Comparison of ENCODE assay signal across 8 cellular contexts in genomic region chr4:102449751-102450352, GRCh38. TPM values are rescaled to one million over a fixed set of nuclear protein-coding genes. Genes with fewer than 3 reads are reported as not detected.
DNase-seq lines count a peak whose midpoint lies in the region; ATAC-seq and TF ChIP-seq lines count a peak whose summit lies in the region.

No MANE protein-coding gene starts in this region.

- H3K4me1 ChIP-seq in NT2/D1 (ENCODE audit: insufficient read depth, insufficient read length) (no peaks in the 10 kb centered on the region), psoas muscle (no peaks in the 10 kb centered on the region)

- no peaks in the 10 kb centered on the region for H3K36me3 ChIP-seq in NT2/D1 (ENCODE audit: insufficient read depth, insufficient read length, low read length)
- H3K36me3 ChIP-seq in psoas muscle (ENCODE audit: insufficient read depth in 1 of 2, low read depth in 1 of 2): no peaks in the 10 kb centered on the region
- no peaks in the 10 kb centered on the region for H3K36me3 ChIP-seq in MG63

- H3K9ac ChIP-seq in NT2/D1 (ENCODE audit: insufficient read length, low read depth): no peak overlapping the region

- intact Hi-C loops in psoas muscle (cut with DNase I): loop anchor here (5.0 to 10.0 kb wide), 7 partner anchors 42 to 652 kb away; partner anchors contain the start of gene BDH2 (in 1 of the 2)

- H3K27me3 ChIP-seq in NT2/D1 (ENCODE audit: insufficient read depth, insufficient read length) (no peaks in the 10 kb centered on the region), psoas muscle (ENCODE audit: insufficient read depth in 3 of 3, low read length in 2 of 3) (no peaks in the 10 kb centered on the region), MG63 (no peaks in the 10 kb centered on the region)

- H3K27ac ChIP-seq in psoas muscle: no peak overlapping the region

- DNase-seq in COLO829 (ENCODE audit: low spot score): peak; percentile 62
- peak; percentile 35 for DNase-seq in HS-27A (ENCODE audit: low read depth)
- DNase-seq in NT2/D1 (ENCODE audit: low read depth, low spot score): peak; percentile 32
- DNase-seq in activated T-helper 9 cell treated with anti-CD3 and anti-CD28 coated beads, Interleukin-2, amount 50 U/mL, for 16 hours (ENCODE audit: low read depth): peak; percentile 13
- DNase-seq in foreskin melanocyte: peak; percentile 57
- DNase-seq in psoas muscle: no peak
- DNase-seq in MG63: no peak

- peak; percentile 59 for ATAC-seq in GM19372 (IDR thresholded peaks at IDR 0.05; ENCODE audit: low read depth, unreplicated experiment)
- ATAC-seq in psoas muscle: peak; percentile 64 to 86 (median 70)

- 48 to 70% (median 64%) methylated on average over 4 of the region's 4 CpGs for WGBS in psoas muscle, 3 donors

- peak; percentile 66 for TF ChIP-seq CTCF in psoas muscle (IDR thresholded peaks at IDR 0.05)

- H3K4me3 ChIP-seq in NT2/D1 (ENCODE audit: insufficient read length, low read depth) (no peak overlapping the region), psoas muscle (no peak overlapping the region), MG63 (no peak overlapping the region)

- H3K9me3 ChIP-seq in NT2/D1 (ENCODE audit: insufficient read depth, low read length) (no peaks in the 10 kb centered on the region), psoas muscle (no peaks in the 10 kb centered on the region), MG63 (no peaks in the 10 kb centered on the region)

RNA-seq across cellular contexts. Expression of gene NFKB1, which starts 51.3 kb away (rescaled TPM):
- total RNA-seq in psoas muscle: 10 to 100 TPM; 19.8 to 47.5 (median 22.5) TPM
- 10 to 100 TPM; 11.7 to 22.0 (median 16.3) TPM for polyA plus RNA-seq in psoas muscle
- 24.7 and 25.7 TPM in 2 replicates for total RNA-seq in MG63 (2014; rRNA removed; shearing (Covaris generic); ENCODE audit: low replicate concordance)

Comparison
In these comparisons a context has a peak if more than half of its experiments do, and no peak if none do; other contexts are left out.
1. DNase-seq: peak in COLO829 (single experiment), HS-27A (single experiment), NT2/D1 (single experiment), activated T-helper 9 cell treated with anti-CD3 and anti-CD28 coated beads, Interleukin-2, amount 50 U/mL, for 16 hours (single experiment) and foreskin melanocyte (single experiment); none in psoas muscle (0 of 2) and MG63 (single experiment).